In the genomic region with DNA sequence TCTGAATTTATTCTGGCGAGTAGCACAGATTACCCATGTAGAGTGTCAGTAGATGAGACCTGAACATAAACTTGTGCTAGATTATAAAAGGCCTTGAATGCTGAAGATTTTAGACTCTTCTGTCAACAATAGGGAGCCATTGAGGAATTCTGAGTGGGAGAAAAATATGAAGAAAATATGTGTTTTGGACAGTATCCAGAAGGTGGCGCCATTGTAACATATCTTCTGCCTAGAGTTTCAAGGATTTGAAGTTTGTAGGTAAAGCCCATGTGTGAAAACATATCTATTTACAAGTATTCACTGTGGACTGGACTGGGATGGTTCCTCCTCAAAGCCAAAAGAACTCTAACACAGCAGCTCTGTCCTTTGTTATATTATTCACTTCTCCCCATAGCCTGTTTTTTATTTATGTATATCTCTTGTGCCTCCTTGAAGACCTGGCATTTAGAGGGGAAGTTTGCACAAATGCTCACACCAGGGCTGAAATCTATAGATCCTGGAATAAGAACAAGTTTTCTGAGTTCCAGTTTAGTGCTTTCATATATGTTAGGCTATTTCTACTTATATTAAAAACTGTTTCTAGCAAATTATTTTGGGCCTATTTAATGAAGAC, we compare ENCODE assay signal across 8 cellular contexts.
A peak's percentile ranks its signal among the peaks of the same experiment; 100 is the strongest.
DNase-seq lines count a peak whose midpoint lies in the region; ATAC-seq, FAIRE-seq and TF ChIP-seq lines count a peak whose summit lies in the region.

No MANE protein-coding gene starts in this region.

- no peak overlapping the region for H4K91ac ChIP-seq in neuronal stem cell (ENCODE audit: low read depth, low read length, poor library complexity)

- no peaks in the 10 kb centered on the region; the same call in 1 of the 2 replicates for H3K9me3 ChIP-seq in PC-9 (ENCODE audit: insufficient read depth, low read depth)
- H3K9me3 ChIP-seq in endothelial cell of umbilical vein (replicated peaks; ENCODE audit: control insufficient read depth, insufficient read depth, low read length): no peaks in the 10 kb centered on the region
- H3K9me3 ChIP-seq in neuronal stem cell (replicated peaks in 1 of 2; ENCODE audit: control insufficient read depth in 2 of 2, insufficient read depth in 1 of 2, low read depth in 1 of 2, low read length in 2 of 2): no peaks in the 10 kb centered on the region

- TF ChIP-seq RAD21 in Ishikawa (IDR thresholded peaks at IDR 0.05; ENCODE audit: low read depth): peak; percentile 59

- H3K79me1 ChIP-seq in neuronal stem cell (ENCODE audit: low read depth, low read length): no peaks in the 10 kb centered on the region

- ATAC-seq in HG03045 (IDR thresholded peaks at IDR 0.05; ENCODE audit: unreplicated experiment): no peak

- H3K4me1 ChIP-seq in PC-9 (replicated peaks; ENCODE audit: insufficient read depth) (no peaks in the 10 kb centered on the region), endothelial cell of umbilical vein (ENCODE audit: control insufficient read depth, extremely low read depth, insufficient read depth, low read length) (peaks cover 5% of the 10 kb centered on the region), neuronal stem cell (ENCODE audit: control insufficient read depth in 2 of 2, insufficient read depth in 1 of 2, low read depth in 1 of 2, low read length in 2 of 2) (peaks cover 0 to 1% of the 10 kb centered on the region in 2 donors)

- dilution Hi-C loops in endothelial cell of umbilical vein (cut with MboI; ENCODE audit: extremely low pct_ligation_motif_present, low sequenced_read_pairs): no loop called here

- no peak overlapping the region for H2AFZ ChIP-seq in PC-9
- no peak overlapping the region for H2AFZ ChIP-seq in endothelial cell of umbilical vein (ENCODE audit: low read depth, low read length)
- no peak overlapping the region for H2AFZ ChIP-seq in neuronal stem cell (ENCODE audit: low read length)

- no peak overlapping the region for H3K14ac ChIP-seq in neuronal stem cell (ENCODE audit: low read length)

- H2BK5ac ChIP-seq in neuronal stem cell (ENCODE audit: low read length): no peak overlapping the region

- TF ChIP-seq POLR2A in endothelial cell of umbilical vein (IDR thresholded peaks at IDR 0.05; ENCODE audit: low read depth, low read length): no peak

- peak; percentile 65 for TF ChIP-seq CTCF in GM06990 (IDR thresholded peaks at IDR 0.05; ENCODE audit: insufficient read depth, low read length, poor library complexity, severe bottlenecking)
- peak; percentile 90 for TF ChIP-seq CTCF in PC-9 (conservative IDR thresholded peaks at IDR 0.05)
- peak; percentile 39 to 51 for TF ChIP-seq CTCF in endothelial cell of umbilical vein (IDR thresholded peaks at IDR 0.05; ENCODE audit: extremely low read depth in 1 of 2, insufficient read depth in 1 of 2, low read depth in 1 of 2, low read length in 2 of 2)

- H2BK12ac ChIP-seq in neuronal stem cell (ENCODE audit: low read length): no peak overlapping the region

- no CpG with 5 or more reads among the region's 2 CpGs for WGBS in neuronal stem cell (ENCODE audit: extremely low coverage in 2 of 2, insufficient read length in 2 of 2, insufficient replicate concordance in 1 of 2), 2 donors

- H2AK5ac ChIP-seq in neuronal stem cell (ENCODE audit: low read depth, low read length): no peak overlapping the region

- no peak overlapping the region for H2BK120ac ChIP-seq in neuronal stem cell (ENCODE audit: low read depth, low read length)

- H3K27ac ChIP-seq in PC-9 (no peak overlapping the region), endothelial cell of umbilical vein (ENCODE audit: insufficient read depth, low read depth, low read length) (no peak overlapping the region), neuronal stem cell (replicated peaks; ENCODE audit: low read length) (no peak overlapping the region)

- CTCF ChIA-PET in PC-9 (lab: Charles Lee): no interaction called here
- CTCF ChIA-PET in endothelial cell of umbilical vein (lab: Charles Lee): interaction anchor here (1.4 kb wide), 1 partner anchor 10 kb away, joined by 3 read pairs; no protein-coding TSS in a partner anchor

- intact Hi-C loops in PC-9 (cut with micrococcal nuclease; ENCODE audit: unreplicated experiment): loop anchor here (1.0 to 10.0 kb wide), 5 partner anchors 309 to 1428 kb away; no protein-coding TSS in a partner anchor
- intact Hi-C loops in endothelial cell of umbilical vein (cut with micrococcal nuclease): loop anchor here (1.0 to 5.0 kb wide), 7 partner anchors 48 to 1928 kb away; no protein-coding TSS in a partner anchor

- H3K4me3 ChIP-seq in GM06990 (replicated peaks; ENCODE audit: low read depth, low read length): no peak overlapping the region
- H3K4me3 ChIP-seq in PC-9: no peak overlapping the region
- no peak overlapping the region for H3K4me3 ChIP-seq in endothelial cell of umbilical vein (replicated peaks in 1 of 3; ENCODE audit: insufficient read depth in 1 of 3, low read depth in 1 of 3, low read length in 3 of 3)
- no peak overlapping the region for H3K4me3 ChIP-seq in neuronal stem cell (ENCODE audit: low read length in 2 of 2)

- no peak overlapping the region for H4K8ac ChIP-seq in neuronal stem cell (ENCODE audit: low read depth, low read length)

- BruUV-seq in PC-9 (replicated peaks; lab: Mats Ljungman, UMichigan) (no TSS peak), endothelial cell of umbilical vein (replicated peaks; lab: Mats Ljungman, UMichigan) (no TSS peak)

- H3K36me3 ChIP-seq in GM06990 (ENCODE audit: control insufficient read depth, insufficient read depth, low read length) (no peaks in the 10 kb centered on the region), PC-9 (ENCODE audit: low read depth) (no peaks in the 10 kb centered on the region), endothelial cell of umbilical vein (ENCODE audit: control insufficient read depth in 2 of 2, extremely low read depth in 1 of 2, insufficient read depth in 2 of 2, low read length in 2 of 2) (peaks cover 0 to 2% of the 10 kb centered on the region in 2 experiments), neuronal stem cell (replicated peaks in 1 of 2; ENCODE audit: control insufficient read depth in 2 of 2, insufficient read depth in 2 of 2, low read length in 2 of 2) (no peaks in the 10 kb centered on the region)

- no peak overlapping the region for H3K4ac ChIP-seq in neuronal stem cell (ENCODE audit: low read length)

- no peak overlapping the region for H3K23ac ChIP-seq in neuronal stem cell (ENCODE audit: low read depth, low read length, poor library complexity)

- H3K18ac ChIP-seq in neuronal stem cell (ENCODE audit: low read length): no peak overlapping the region

- H3K9me1 ChIP-seq in endothelial cell of umbilical vein (replicated peaks; ENCODE audit: control insufficient read depth, extremely low read depth, insufficient read depth, low read length): no peaks in the 10 kb centered on the region

- H4K20me1 ChIP-seq in PC-9 (ENCODE audit: insufficient read depth) (no peaks in the 10 kb centered on the region), endothelial cell of umbilical vein (replicated peaks; ENCODE audit: control insufficient read depth, extremely low read depth, insufficient read depth, low read length) (no peaks in the 10 kb centered on the region)

- no peak overlapping the region for H3K4me2 ChIP-seq in PC-9
- no peak overlapping the region for H3K4me2 ChIP-seq in endothelial cell of umbilical vein (ENCODE audit: insufficient read depth, low read length)
- H3K4me2 ChIP-seq in neuronal stem cell (ENCODE audit: insufficient read depth, low read length, poor library complexity, severe bottlenecking): no peak overlapping the region

- no peaks in the 10 kb centered on the region for H3K9me2 ChIP-seq in PC-9 (ENCODE audit: insufficient read depth)

- DNase-seq in A172 (ENCODE audit: low spot score) (peak; percentile 70), GM06990 (ENCODE audit: extremely low read depth, insufficient read length) (peak; percentile 6), PC-9 (peak; percentile 25 to 45), endothelial cell of umbilical vein (ENCODE audit: low read depth, low spot score) (peak; percentile 75), neuronal stem cell (ENCODE audit: low spot score) (peak; percentile 53), mesenteric fat pad (ENCODE audit: low spot score) (no peak)

- H3K79me2 ChIP-seq in PC-9 (ENCODE audit: low read depth) (no peaks in the 10 kb centered on the region), endothelial cell of umbilical vein (ENCODE audit: control insufficient read depth, insufficient read depth, low read length) (no peaks in the 10 kb centered on the region)

- POLR2A ChIA-PET in PC-9 (lab: Charles Lee; ENCODE audit: unreplicated experiment): interaction anchor here (0.7 kb wide), 1 partner anchor 125 kb away, joined by 5 read pairs; a partner anchor contains a TSS
- POLR2A ChIA-PET in endothelial cell of umbilical vein (lab: Charles Lee): no interaction called here

- peak; percentile 55 for FAIRE-seq in endothelial cell of umbilical vein (lab: Jason Lieb, UNC)

- TF ChIP-seq EP300 in Ishikawa (IDR thresholded peaks at IDR 0.05; ENCODE audit: borderline replicate concordance): no peak

- no peak overlapping the region for H2BK15ac ChIP-seq in neuronal stem cell (ENCODE audit: low read length)

- no peaks in the 10 kb centered on the region; the same call in 1 of the 2 replicates for H3F3A ChIP-seq in PC-9 (ENCODE audit: insufficient read depth, low read depth)

- H3K9ac ChIP-seq in endothelial cell of umbilical vein (replicated peaks; ENCODE audit: extremely low read depth, insufficient read depth, low read length) (no peak overlapping the region), neuronal stem cell (ENCODE audit: low read depth, low read length, poor library complexity) (no peak overlapping the region)

- H3K27me3 ChIP-seq in GM06990 (replicated peaks; ENCODE audit: control insufficient read depth, insufficient read depth, low read length): no peaks in the 10 kb centered on the region
- H3K27me3 ChIP-seq in PC-9 (ENCODE audit: insufficient read depth, low read depth): no peaks in the 10 kb centered on the region
- H3K27me3 ChIP-seq in endothelial cell of umbilical vein (ENCODE audit: control insufficient read depth in 2 of 2, insufficient read depth in 2 of 2, low read length in 2 of 2): no peaks in the 10 kb centered on the region
- no peaks in the 10 kb centered on the region for H3K27me3 ChIP-seq in neuronal stem cell (ENCODE audit: control insufficient read depth in 3 of 3, insufficient read depth in 3 of 3, low read depth in 1 of 3, low read length in 3 of 3)

TF ChIP-seq in Ishikawa, 13 proteins besides CTCF, POLR2A, EP300 and RAD21 (continues in another document):
- TF ChIP-seq TAF1 (IDR thresholded peaks at IDR 0.05; ENCODE audit: low read depth) (no peak), CREB1 (IDR thresholded peaks at IDR 0.05; ENCODE audit: low read depth) (no peak)

TF ChIP-seq in endothelial cell of umbilical vein, 7 proteins besides CTCF, POLR2A, EP300 and RAD21:
- no peak for TF ChIP-seq GATA2 (IDR thresholded peaks at IDR 0.05; ENCODE audit: insufficient read depth, insufficient read length, low read depth, low read length)
- no peak for TF ChIP-seq JUN (IDR thresholded peaks at IDR 0.05; ENCODE audit: borderline replicate concordance, insufficient read depth, insufficient read length, low read depth)
